ENCODE assay signal across 25 cellular contexts in genomic region chr18:5476961-5477800, GRCh38.
DNase-seq lines count a peak whose midpoint lies in the region; ATAC-seq and TF ChIP-seq lines count a peak whose summit lies in the region.
"Had no signal": no experiment of that assay in that cellular context is flagged by ENCODE, and none has a peak within 500 bp of the region (broad histone marks: within the 10 kb centered on the region; RNA-seq: fewer than 3 reads in every experiment).

No MANE protein-coding gene starts in this region.

- no peak for TF ChIP-seq POLR2A in IMR-90 (IDR thresholded peaks at IDR 0.05; ENCODE audit: low read depth, low read length)

- H3K4me2 ChIP-seq in IMR-90 (ENCODE audit: low read depth, low read length) = no peak overlapping the region
- peak overlapping the region; percentile 65 for H3K4me2 ChIP-seq in parathyroid adenoma (ENCODE audit: low read length)
- H3K4me2 ChIP-seq: KMS-11 had no signal

- no peak overlapping the region for H4K5ac ChIP-seq in IMR-90 (ENCODE audit: low read depth, low read length)

- in situ Hi-C loops in IMR-90 (cut with MboI; ENCODE audit: low sequenced_read_pairs) (no loop called here), SK-MEL-5 (cut with HindIII; ENCODE audit: low pct_unique_long_range_greater_than_20kb, low sequenced_read_pairs) (no loop called here)

- peaks cover 4% of the 10 kb centered on the region; the same call in 1 of the 2 replicates for H3K36me3 ChIP-seq in IMR-90 (ENCODE audit: control insufficient read depth, insufficient read depth, low read length)
- no peaks in the 10 kb centered on the region for H3K36me3 ChIP-seq in parathyroid adenoma (ENCODE audit: control insufficient read depth, insufficient read depth, low read length)
- H3K36me3 ChIP-seq: breast epithelium had no signal

- H3K23ac ChIP-seq in IMR-90 (ENCODE audit: low read depth, low read length) = no peak overlapping the region

- no peak overlapping the region for H2BK20ac ChIP-seq in IMR-90 (ENCODE audit: low read depth, low read length)

- dilution Hi-C loops in IMR-90 (cut with HindIII; ENCODE audit: low sequenced_read_pairs, unreplicated experiment) = no loop called here

- H3K79me2 ChIP-seq in parathyroid adenoma = peaks cover 23% of the 10 kb centered on the region

- H2BK120ac ChIP-seq in IMR-90 (ENCODE audit: low read depth, low read length) = no peak overlapping the region

- H3K9me1 ChIP-seq in IMR-90 (ENCODE audit: insufficient read depth, low read length) = no peaks in the 10 kb centered on the region

- no peaks in the 10 kb centered on the region for H3K9me3 ChIP-seq in IMR-90 (ENCODE audit: control insufficient read depth, insufficient read depth, low read length)
- H3K9me3 ChIP-seq in parathyroid adenoma (ENCODE audit: control insufficient read depth, low read length) = no peaks in the 10 kb centered on the region
- H3K9me3 ChIP-seq: breast epithelium had no signal

- H3K27me3 ChIP-seq in IMR-90 (ENCODE audit: control insufficient read depth, insufficient read depth, low read length) = no peaks in the 10 kb centered on the region
- no peaks in the 10 kb centered on the region for H3K27me3 ChIP-seq in parathyroid adenoma (ENCODE audit: control insufficient read depth, insufficient read depth, low read length)
- H3K27me3 ChIP-seq: breast epithelium, heart left ventricle had no signal

- H3K56ac ChIP-seq in IMR-90 (ENCODE audit: extremely low read depth, insufficient read depth, low read length) = no peak overlapping the region

- H3K9ac ChIP-seq in IMR-90 (ENCODE audit: low read depth, low read length) = no peak overlapping the region
- H3K9ac ChIP-seq in parathyroid adenoma = no peak overlapping the region
- H3K9ac ChIP-seq: KMS-11 had no signal

- TF ChIP-seq RAD21 in IMR-90 (IDR thresholded peaks at IDR 0.05; ENCODE audit: low read length) = no peak

- ATAC-seq in IMR-90 (ENCODE audit: low read depth) = no peak
- no peak for ATAC-seq in HG03039 (IDR thresholded peaks at IDR 0.05; ENCODE audit: unreplicated experiment)
- ATAC-seq: natural killer cell; stimulated activated naive CD8-positive, alpha-beta T cell treated with anti-CD3 and anti-CD28 coated beads, Interleukin-15, Interleukin-2, amounts not matched to agents 100 U/mL and 50 U/mL, for 24 hours had no signal

- H2AK5ac ChIP-seq in IMR-90 (ENCODE audit: low read depth, low read length) = no peak overlapping the region

- WGBS in IMR-90 (ENCODE audit: extremely low coverage in 2 of 2, insufficient read length in 1 of 2), 2 experiments = 69% methylated on average over 2 of the region's 6 CpGs; no CpG with 5 or more reads in 1 of the 2 experiments

- H3K27ac ChIP-seq in IMR-90 (ENCODE audit: insufficient read depth, low read length) = no peak overlapping the region
- peak overlapping the region; percentile 78 for H3K27ac ChIP-seq in parathyroid adenoma
- H3K27ac ChIP-seq: breast epithelium, KMS-11 had no signal

- H4K8ac ChIP-seq in IMR-90 (ENCODE audit: low read depth in 2 of 2, low read length in 2 of 2) = no peak overlapping the region

- POLR2A ChIA-PET in IMR-90 (lab: Charles Lee; ENCODE audit: unreplicated experiment) = no interaction called here

- DNase-seq in IMR-90 = peak; percentile 16
- peak; percentile 62 for DNase-seq in SK-MEL-5 (ENCODE audit: low read depth, low spot score)
- peak; percentile 36 for DNase-seq in fibroblast of mammary gland (ENCODE audit: low read depth)
- DNase-seq in germinal center (ENCODE audit: low spot score) = no peak
- DNase-seq in mesenteric fat pad (ENCODE audit: low spot score) = no peak
- DNase-seq: activated CD4-positive, alpha-beta T cell treated with anti-CD3 and anti-CD28 coated beads, Interleukin-2, amount 50 U/mL, for 48 hours; activated CD4-positive, CD25-positive, alpha-beta regulatory T cell; activated effector memory CD4-positive, alpha-beta T cell treated with anti-CD3 and anti-CD28 coated beads, Interleukin-2, amount 50 U/mL, for 16 hours; CD4-positive, alpha-beta memory T cell; cortex of kidney; DMS53; GDM1; HCEC 1CT; heart left ventricle; midbrain; MV-4-11; natural killer cell; NCI-H1694 treated with DMSO at 0.1 percent for 48 hours; NCI-H446 treated with DMSO at 0.1 percent for 48 hours; small intestine; stimulated activated naive CD8-positive, alpha-beta T cell treated with anti-CD3 and anti-CD28 coated beads, Interleukin-15, Interleukin-2, amounts not matched to agents 100 U/mL and 50 U/mL, for 24 hours had no signal

- 0 out of 2 replicates have a peak overlapping the region, but pooled peaks have one; percentile 2 for H3K14ac ChIP-seq in IMR-90 (replicated peaks; ENCODE audit: low read depth, low read length)

- H4K91ac ChIP-seq in IMR-90 (ENCODE audit: insufficient read depth, low read depth, low read length) = no peak overlapping the region

- H2BK5ac ChIP-seq in IMR-90 (ENCODE audit: low read depth, low read length, poor library complexity, severe bottlenecking) = no peak overlapping the region

- H2BK15ac ChIP-seq in IMR-90 (ENCODE audit: low read depth, low read length) = no peak overlapping the region

- no peak overlapping the region for H3K4ac ChIP-seq in IMR-90 (ENCODE audit: low read depth, low read length)

- no peak overlapping the region for H3K4me3 ChIP-seq in IMR-90 (ENCODE audit: insufficient read depth, low read depth, low read length)
- H3K4me3 ChIP-seq in fibroblast of mammary gland (ENCODE audit: control insufficient read depth, low read depth, low read length) = no peak overlapping the region
- peak overlapping the region; percentile 43 for H3K4me3 ChIP-seq in parathyroid adenoma (ENCODE audit: low read depth, low read length)
- H3K4me3 ChIP-seq: breast epithelium, heart left ventricle had no signal

- H2AFZ ChIP-seq in IMR-90 (replicated peaks; ENCODE audit: low read length, poor library complexity) (no peak overlapping the region), parathyroid adenoma (no peak overlapping the region)

- H3K4me1 ChIP-seq in IMR-90 (ENCODE audit: control insufficient read depth, insufficient read depth, low read length) (no peaks in the 10 kb centered on the region; the same call in 1 of the 2 replicates), parathyroid adenoma (peaks cover 43% of the 10 kb centered on the region)
- H3K4me1 ChIP-seq: breast epithelium had no signal

- H2AK9ac ChIP-seq in IMR-90 (replicated peaks; ENCODE audit: low read depth, low read length, poor library complexity) = peak overlapping the region; percentile 62

- TF ChIP-seq CTCF in IMR-90 (conservative IDR thresholded peaks at IDR 0.05; ENCODE audit: low read depth, low read length) = no peak
- TF ChIP-seq CTCF in fibroblast of mammary gland (conservative IDR thresholded peaks at IDR 0.05; ENCODE audit: control insufficient read depth, insufficient read depth, low read depth, low read length) = no peak
- no peak for TF ChIP-seq CTCF in parathyroid adenoma (IDR thresholded peaks at IDR 0.05)

- H3K79me1 ChIP-seq in IMR-90 (ENCODE audit: low read depth in 1 of 2, low read length in 2 of 2) = peaks cover 0 to 10% of the 10 kb centered on the region in 2 experiments; a peak in 2 of 4 replicates

- intact Hi-C loops in IMR-90 (cut with micrococcal nuclease) = no loop called here

- no TSS peak for BruUV-seq in IMR-90 (replicated peaks; lab: Mats Ljungman, UMichigan)

- H3K18ac ChIP-seq in IMR-90 (ENCODE audit: low read depth, low read length) = no peak overlapping the region

- no peaks in the 10 kb centered on the region for H4K20me1 ChIP-seq in IMR-90 (ENCODE audit: insufficient read depth, low read length)

- CTCF ChIA-PET in IMR-90 (lab: Yijun Ruan, JAX) = no interaction called here

TF ChIP-seq in IMR-90, 13 proteins besides CTCF, POLR2A, EP300 and RAD21:
- no peak for TF ChIP-seq MAFK (IDR thresholded peaks at IDR 0.05; ENCODE audit: low read depth, low read length)
- no peak for TF ChIP-seq MXI1 (IDR thresholded peaks at IDR 0.05; ENCODE audit: borderline replicate concordance, low read depth, low read length)
- TF ChIP-seq SMC3 (IDR thresholded peaks at IDR 0.05; ENCODE audit: low read depth, low read length) = no peak
- TF ChIP-seq CEBPB (IDR thresholded peaks at IDR 0.05; ENCODE audit: low read depth, low read length) = no peak
- TF ChIP-seq NFE2L2 (IDR thresholded peaks at IDR 0.05; ENCODE audit: low read depth, low read length) = no peak
- TF ChIP-seq, protein P1, sequence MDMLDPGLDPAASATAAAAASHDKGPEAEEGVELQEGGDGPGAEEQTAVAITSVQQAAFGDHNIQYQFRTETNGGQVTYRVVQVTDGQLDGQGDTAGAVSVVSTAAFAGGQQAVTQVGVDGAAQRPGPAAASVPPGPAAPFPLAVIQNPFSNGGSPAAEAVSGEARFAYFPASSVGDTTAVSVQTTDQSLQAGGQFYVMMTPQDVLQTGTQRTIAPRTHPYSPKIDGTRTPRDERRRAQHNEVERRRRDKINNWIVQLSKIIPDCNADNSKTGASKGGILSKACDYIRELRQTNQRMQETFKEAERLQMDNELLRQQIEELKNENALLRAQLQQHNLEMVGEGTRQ (IDR thresholded peaks at IDR 0.05; ENCODE audit: low read depth, low read length) = no peak

Comparison
In these comparisons a context has a peak if more than half of its experiments do, and no peak if none do; other contexts are left out.
1. DNase-seq: peak in IMR-90 (single experiment), SK-MEL-5 (single experiment) and fibroblast of mammary gland (single experiment); none in germinal center (single experiment) and mesenteric fat pad (single experiment).